ENCODE assay signal across 8 cellular contexts in genomic region chrX:65985922-65986588, GRCh38. TPM values are rescaled to one million over a fixed set of nuclear protein-coding genes. Genes with fewer than 3 reads are reported as not detected.
DNase-seq lines count a peak whose midpoint lies in the region; ATAC-seq, FAIRE-seq and TF ChIP-seq lines count a peak whose summit lies in the region.

No MANE protein-coding gene starts in this region.

- H3K4me3 Mint-ChIP-seq in CD8-positive, alpha-beta T cell = no peak overlapping the region
- H3K4me3 Mint-ChIP-seq in activated naive CD4-positive, alpha-beta T cell treated with anti-CD3 and anti-CD28 coated beads, Interleukin-2, amount 10 ng/mL, durations not matched to agents 7 days and 5 days = no peak overlapping the region

- 25 to 26% methylated on average over 5 of the region's 5 CpGs for WGBS in heart right ventricle, 2 donors

- H3K9me3 ChIP-seq in CD8-positive, alpha-beta T cell (ENCODE audit: low read length) = no peaks in the 10 kb centered on the region
- no peaks in the 10 kb centered on the region for H3K9me3 ChIP-seq in heart right ventricle

- no peaks in the 10 kb centered on the region for H3K27me3 Mint-ChIP-seq in CD8-positive, alpha-beta T cell (ENCODE audit: low read depth)
- no peaks in the 10 kb centered on the region for H3K27me3 Mint-ChIP-seq in activated naive CD4-positive, alpha-beta T cell treated with anti-CD3 and anti-CD28 coated beads, Interleukin-2, amount 10 ng/mL, durations not matched to agents 7 days and 5 days

- H3K27me3 ChIP-seq in CD8-positive, alpha-beta T cell (ENCODE audit: insufficient read depth, low read length) = no peaks in the 10 kb centered on the region
- peaks cover 0 to 35% (median 0%) of the 10 kb centered on the region in 7 donors for H3K27me3 ChIP-seq in heart right ventricle

- peak overlapping the region; percentile 62 for H3K27ac Mint-ChIP-seq in CD8-positive, alpha-beta T cell
- H3K27ac Mint-ChIP-seq in activated naive CD4-positive, alpha-beta T cell treated with anti-CD3 and anti-CD28 coated beads, Interleukin-2, amount 10 ng/mL, durations not matched to agents 7 days and 5 days = no peak overlapping the region

- peak; percentile 100 for FAIRE-seq in GM19239 (lab: Jason Lieb, UNC)

- no peaks in the 10 kb centered on the region for H3K36me3 Mint-ChIP-seq in CD8-positive, alpha-beta T cell
- H3K36me3 Mint-ChIP-seq in activated naive CD4-positive, alpha-beta T cell treated with anti-CD3 and anti-CD28 coated beads, Interleukin-2, amount 10 ng/mL, durations not matched to agents 7 days and 5 days = no peaks in the 10 kb centered on the region

- no peak overlapping the region for H3K4me3 ChIP-seq in CD8-positive, alpha-beta T cell (ENCODE audit: low read depth, low read length)
- H3K4me3 ChIP-seq in heart right ventricle (no peak overlapping the region), skeletal muscle cell (ENCODE audit: low read depth, low read length) (no peak overlapping the region)

- POLR2A ChIA-PET in CD8-positive, alpha-beta T cell (lab: Charles Lee) = no interaction called here

- DNase-seq in CD8-positive, alpha-beta T cell = peak in 6 of 7 experiments; percentile 13 to 68 (median 38)
- peak; percentile 18 for DNase-seq in GM19239 (ENCODE audit: insufficient read length, low spot score)
- peak; percentile 81 for DNase-seq in SIG-M5 treated with dmso at 0.1 percent for 504 hours (lab: John Stamatoyannopoulos, UW; ENCODE audit: unreplicated experiment)
- peak; percentile 41 for DNase-seq in activated naive CD4-positive, alpha-beta T cell treated with anti-CD3 and anti-CD28 coated beads, Interleukin-2, amount 10 ng/mL, durations not matched to agents 7 days and 5 days
- peak in 1 of 2 donors; percentile 46 for DNase-seq in heart right ventricle
- peak; percentile 5 for DNase-seq in skeletal muscle cell (ENCODE audit: low read depth)
- no peak for DNase-seq in NCI-H774 (lab: John Stamatoyannopoulos, UW)

- ATAC-seq in CD8-positive, alpha-beta T cell = peak; percentile 97
- ATAC-seq in HG03558 (IDR thresholded peaks at IDR 0.05; ENCODE audit: extremely low read depth, unreplicated experiment) = peak; percentile 63
- ATAC-seq in heart right ventricle = peak; percentile 78 to 89 (median 85)

- peaks cover 6% of the 10 kb centered on the region for H3K4me1 ChIP-seq in CD8-positive, alpha-beta T cell (ENCODE audit: insufficient read depth, low read length)
- peaks cover 0 to 28% (median 0%) of the 10 kb centered on the region in 9 donors for H3K4me1 ChIP-seq in heart right ventricle

- peak; percentile 47 for TF ChIP-seq CTCF in CD8-positive, alpha-beta T cell (IDR thresholded peaks at IDR 0.05)
- peak; percentile 30 to 69 (median 58) for TF ChIP-seq CTCF in heart right ventricle (IDR thresholded peaks at IDR 0.05)

- no peaks in the 10 kb centered on the region for H3K36me3 ChIP-seq in CD8-positive, alpha-beta T cell (ENCODE audit: insufficient read depth, low read length)
- H3K36me3 ChIP-seq in heart right ventricle = no peaks in the 10 kb centered on the region

- peaks cover 14% of the 10 kb centered on the region for H3K4me1 Mint-ChIP-seq in CD8-positive, alpha-beta T cell (ENCODE audit: low read depth)
- peaks cover 28% of the 10 kb centered on the region for H3K4me1 Mint-ChIP-seq in activated naive CD4-positive, alpha-beta T cell treated with anti-CD3 and anti-CD28 coated beads, Interleukin-2, amount 10 ng/mL, durations not matched to agents 7 days and 5 days

- CTCF ChIA-PET in CD8-positive, alpha-beta T cell (lab: Charles Lee) = interaction anchor here (0.6 to 3.1 kb wide), 19 partner anchors 9 to 413 kb away, joined by 3 to 28 read pairs (median 4); no protein-coding TSS in a partner anchor
- CTCF ChIA-PET in activated naive CD4-positive, alpha-beta T cell treated with anti-CD3 and anti-CD28 coated beads, Interleukin-2, amount 10 ng/mL, durations not matched to agents 7 days and 5 days (lab: Charles Lee) = interaction anchor here (0.5 to 1.6 kb wide), 12 partner anchors 13 to 406 kb away, joined by 3 to 6 read pairs (median 4); no protein-coding TSS in a partner anchor

- H3K27ac ChIP-seq in CD8-positive, alpha-beta T cell (ENCODE audit: low read depth, low read length) = no peak overlapping the region
- peak overlapping the region in 1 of 10 donors; percentile 72 for H3K27ac ChIP-seq in heart right ventricle

- no peaks in the 10 kb centered on the region for H3K9me3 Mint-ChIP-seq in CD8-positive, alpha-beta T cell
- H3K9me3 Mint-ChIP-seq in activated naive CD4-positive, alpha-beta T cell treated with anti-CD3 and anti-CD28 coated beads, Interleukin-2, amount 10 ng/mL, durations not matched to agents 7 days and 5 days = no peaks in the 10 kb centered on the region

- intact Hi-C loops in CD8-positive, alpha-beta T cell (cut with DNase I, micrococcal nuclease) = loop anchor here (1.0 to 10.0 kb wide), 9 partner anchors 81 to 404 kb away; no protein-coding TSS in a partner anchor
- intact Hi-C loops in heart right ventricle (cut with DNase I) = loop anchor here (1.0 to 10.0 kb wide), 7 partner anchors 231 to 405 kb away; no protein-coding TSS in a partner anchor

RNA-seq across cellular contexts. Expression of gene VSIG4, which starts 53.8 kb away (rescaled TPM):
- total RNA-seq in CD8-positive, alpha-beta T cell = not detected
- total RNA-seq in heart right ventricle = 100 to 1,000 TPM in 1 of 10 donors, 10 to 100 TPM in 4, 1 to 10 TPM in 5; 2.9 to 106 (median 9.0) TPM
- 10 to 100 TPM; 17.5 to 32.0 TPM for polyA plus RNA-seq in heart right ventricle
